ENCODE assay signal across 1 cellular context in genomic region chr20:33023439-33024262, GRCh38.
A peak's percentile ranks its signal among the peaks of the same experiment; 100 is the strongest.
TF ChIP-seq lines count a peak whose summit lies in the region.

No MANE protein-coding gene starts in this region.

TF ChIP-seq in HEK293, 187 proteins besides CTCF, POLR2A, EP300 and RAD21:
- TF ChIP-seq TSHZ1 (tag by site-specific recombination; IDR thresholded peaks at IDR 0.05; ENCODE audit: borderline replicate concordance) (no peak), ZNF398 (tag by site-specific recombination; IDR thresholded peaks at IDR 0.05) (peak; percentile 36; the same call in 1 of the 2 replicates)
